Comparison of ENCODE assay signal across 1 cellular context in the genomic region with DNA sequence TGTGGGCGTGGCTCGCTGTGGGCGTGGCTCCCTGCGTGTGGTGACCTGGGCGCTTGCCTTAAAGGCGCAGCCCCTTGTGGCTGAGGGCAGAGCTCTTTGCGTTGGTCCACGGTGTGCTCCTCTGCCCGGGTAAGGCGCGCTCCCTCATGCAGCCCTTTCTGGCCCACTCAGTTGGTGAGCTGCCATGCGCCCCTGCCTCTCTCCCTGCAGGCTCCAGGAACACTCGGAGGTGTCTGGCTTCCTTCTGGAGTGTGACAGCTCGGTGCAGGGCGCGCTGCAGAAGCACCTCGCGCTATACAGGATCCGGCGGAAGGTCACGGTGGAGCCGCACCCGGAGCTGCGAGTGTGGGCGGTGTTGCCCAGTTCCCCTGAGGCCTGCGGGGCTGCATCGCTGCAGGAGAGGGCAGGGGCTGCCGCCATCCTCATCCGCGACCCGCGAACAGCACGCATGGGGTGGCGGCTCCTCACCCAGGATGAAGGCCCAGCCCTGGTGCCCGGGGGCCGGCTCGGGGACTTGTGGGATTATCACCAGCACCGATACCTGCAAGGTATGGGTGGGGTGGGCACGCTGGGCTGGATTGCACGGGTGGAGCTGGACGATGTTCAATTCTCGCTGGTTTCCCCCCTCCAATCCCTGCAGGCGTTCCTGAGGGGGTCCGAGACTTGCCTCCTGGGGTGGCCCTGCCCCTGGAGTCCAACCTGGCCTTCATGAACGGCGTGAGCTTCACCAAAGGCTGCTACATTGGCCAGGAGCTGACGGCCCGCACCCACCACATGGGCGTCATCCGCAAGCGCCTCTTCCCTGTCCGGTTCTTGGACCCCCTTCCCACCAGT.
TF ChIP-seq lines count a peak whose summit lies in the region.

No MANE protein-coding gene starts in this region.

TF ChIP-seq in K562, 482 proteins besides CTCF, POLR2A, EP300 and RAD21 (continued from another document and continues in another):
- TF ChIP-seq, protein P1, sequence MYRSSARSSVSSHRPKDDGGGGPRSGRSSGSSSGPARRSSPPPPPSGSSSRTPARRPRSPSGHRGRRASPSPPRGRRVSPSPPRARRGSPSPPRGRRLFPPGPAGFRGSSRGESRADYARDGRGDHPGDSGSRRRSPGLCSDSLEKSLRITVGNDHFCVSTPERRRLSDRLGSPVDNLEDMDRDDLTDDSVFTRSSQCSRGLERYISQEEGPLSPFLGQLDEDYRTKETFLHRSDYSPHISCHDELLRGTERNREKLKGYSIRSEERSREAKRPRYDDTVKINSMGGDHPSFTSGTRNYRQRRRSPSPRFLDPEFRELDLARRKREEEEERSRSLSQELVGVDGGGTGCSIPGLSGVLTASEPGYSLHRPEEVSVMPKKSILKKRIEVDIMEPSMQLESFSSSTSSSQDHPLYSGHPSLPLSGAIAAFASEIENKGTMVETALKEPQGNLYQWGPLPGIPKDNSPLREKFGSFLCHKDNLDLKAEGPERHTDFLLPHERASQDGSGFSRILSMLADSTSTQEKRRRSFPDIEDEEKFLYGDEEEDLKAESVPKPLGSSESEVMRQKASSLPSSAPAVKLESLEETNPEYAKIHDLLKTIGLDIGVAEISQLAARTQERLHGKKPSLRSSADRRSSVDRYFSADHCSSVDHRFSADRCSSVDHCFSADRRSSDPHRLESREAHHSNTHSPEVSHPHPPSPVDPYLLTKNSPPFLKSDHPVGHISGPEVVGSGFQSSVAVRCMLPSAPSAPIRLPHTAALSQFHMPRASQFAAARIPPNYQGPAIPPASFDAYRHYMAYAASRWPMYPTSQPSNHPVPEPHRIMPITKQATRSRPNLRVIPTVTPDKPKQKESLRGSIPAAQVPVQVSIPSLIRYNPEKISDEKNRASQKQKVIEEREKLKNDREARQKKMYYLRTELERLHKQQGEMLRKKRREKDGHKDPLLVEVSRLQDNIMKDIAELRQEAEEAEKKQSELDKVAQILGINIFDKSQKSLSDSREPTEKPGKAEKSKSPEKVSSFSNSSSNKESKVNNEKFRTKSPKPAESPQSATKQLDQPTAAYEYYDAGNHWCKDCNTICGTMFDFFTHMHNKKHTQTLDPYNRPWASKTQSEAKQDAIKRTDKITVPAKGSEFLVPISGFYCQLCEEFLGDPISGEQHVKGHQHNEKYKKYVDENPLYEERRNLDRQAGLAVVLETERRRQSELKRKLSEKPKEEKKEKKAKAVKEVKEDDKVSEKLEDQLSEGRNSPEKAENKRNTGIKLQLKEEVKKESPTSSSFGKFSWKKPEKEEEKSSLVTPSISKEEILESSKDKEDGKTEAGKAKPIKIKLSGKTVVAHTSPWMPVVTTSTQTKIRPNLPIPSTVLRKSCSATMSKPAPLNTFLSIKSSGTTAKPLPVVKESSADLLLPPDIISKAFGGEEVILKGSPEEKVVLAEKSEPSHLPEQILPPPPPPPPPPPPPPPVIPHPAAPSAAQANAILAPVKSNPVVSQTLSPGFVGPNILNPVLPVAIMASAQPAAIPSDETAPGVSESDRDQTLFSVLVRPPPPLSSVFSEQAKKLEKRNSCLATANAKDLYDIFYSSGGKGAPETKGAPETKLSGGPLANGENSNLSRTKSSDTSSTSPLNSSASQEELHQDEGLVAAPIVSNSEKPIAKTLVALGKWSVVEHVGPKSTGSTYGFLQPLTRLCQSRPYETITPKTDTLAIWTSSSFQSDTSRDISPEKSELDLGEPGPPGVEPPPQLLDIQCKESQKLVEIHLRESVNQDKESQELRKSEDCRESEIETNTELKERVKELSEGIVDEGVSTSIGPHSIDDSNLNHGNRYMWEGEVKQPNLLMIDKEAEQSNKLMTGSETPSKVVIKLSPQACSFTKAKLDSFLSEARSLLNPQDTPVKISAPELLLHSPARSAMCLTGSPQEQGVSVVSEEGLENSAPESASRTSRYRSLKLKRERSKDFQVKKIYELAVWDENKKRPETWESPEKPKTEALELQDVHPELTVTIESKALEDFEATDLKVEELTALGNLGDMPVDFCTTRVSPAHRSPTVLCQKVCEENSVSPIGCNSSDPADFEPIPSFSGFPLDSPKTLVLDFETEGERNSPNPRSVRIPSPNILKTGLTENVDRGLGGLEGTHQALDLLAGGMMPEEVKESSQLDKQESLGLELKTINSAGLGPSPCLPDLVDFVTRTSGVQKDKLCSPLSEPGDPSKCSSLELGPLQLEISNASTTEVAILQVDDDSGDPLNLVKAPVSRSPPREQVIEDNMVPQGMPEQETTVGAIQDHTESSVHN (IDR thresholded peaks at IDR 0.05; ENCODE audit: borderline replicate concordance in 1 of 2, low read depth in 1 of 2) = no peak
- TF ChIP-seq, protein P2, sequence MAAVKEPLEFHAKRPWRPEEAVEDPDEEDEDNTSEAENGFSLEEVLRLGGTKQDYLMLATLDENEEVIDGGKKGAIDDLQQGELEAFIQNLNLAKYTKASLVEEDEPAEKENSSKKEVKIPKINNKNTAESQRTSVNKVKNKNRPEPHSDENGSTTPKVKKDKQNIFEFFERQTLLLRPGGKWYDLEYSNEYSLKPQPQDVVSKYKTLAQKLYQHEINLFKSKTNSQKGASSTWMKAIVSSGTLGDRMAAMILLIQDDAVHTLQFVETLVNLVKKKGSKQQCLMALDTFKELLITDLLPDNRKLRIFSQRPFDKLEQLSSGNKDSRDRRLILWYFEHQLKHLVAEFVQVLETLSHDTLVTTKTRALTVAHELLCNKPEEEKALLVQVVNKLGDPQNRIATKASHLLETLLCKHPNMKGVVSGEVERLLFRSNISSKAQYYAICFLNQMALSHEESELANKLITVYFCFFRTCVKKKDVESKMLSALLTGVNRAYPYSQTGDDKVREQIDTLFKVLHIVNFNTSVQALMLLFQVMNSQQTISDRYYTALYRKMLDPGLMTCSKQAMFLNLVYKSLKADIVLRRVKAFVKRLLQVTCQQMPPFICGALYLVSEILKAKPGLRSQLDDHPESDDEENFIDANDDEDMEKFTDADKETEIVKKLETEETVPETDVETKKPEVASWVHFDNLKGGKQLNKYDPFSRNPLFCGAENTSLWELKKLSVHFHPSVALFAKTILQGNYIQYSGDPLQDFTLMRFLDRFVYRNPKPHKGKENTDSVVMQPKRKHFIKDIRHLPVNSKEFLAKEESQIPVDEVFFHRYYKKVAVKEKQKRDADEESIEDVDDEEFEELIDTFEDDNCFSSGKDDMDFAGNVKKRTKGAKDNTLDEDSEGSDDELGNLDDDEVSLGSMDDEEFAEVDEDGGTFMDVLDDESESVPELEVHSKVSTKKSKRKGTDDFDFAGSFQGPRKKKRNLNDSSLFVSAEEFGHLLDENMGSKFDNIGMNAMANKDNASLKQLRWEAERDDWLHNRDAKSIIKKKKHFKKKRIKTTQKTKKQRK (IDR thresholded peaks at IDR 0.05; ENCODE audit: borderline replicate concordance, low read depth, low read length) = no peak
- no peak for TF ChIP-seq MBD2 (IDR thresholded peaks at IDR 0.05; ENCODE audit: borderline replicate concordance, low read depth)
- TF ChIP-seq, protein P3, sequence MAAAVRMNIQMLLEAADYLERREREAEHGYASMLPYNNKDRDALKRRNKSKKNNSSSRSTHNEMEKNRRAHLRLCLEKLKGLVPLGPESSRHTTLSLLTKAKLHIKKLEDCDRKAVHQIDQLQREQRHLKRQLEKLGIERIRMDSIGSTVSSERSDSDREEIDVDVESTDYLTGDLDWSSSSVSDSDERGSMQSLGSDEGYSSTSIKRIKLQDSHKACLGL (CRISPR knock-in tag; IDR thresholded peaks at IDR 0.05; ENCODE audit: borderline replicate concordance, poor library complexity, severe bottlenecking) = no peak
- no peak for TF ChIP-seq HEY1 (CRISPR knock-in tag; IDR thresholded peaks at IDR 0.05; ENCODE audit: borderline replicate concordance)
- TF ChIP-seq, protein P4, sequence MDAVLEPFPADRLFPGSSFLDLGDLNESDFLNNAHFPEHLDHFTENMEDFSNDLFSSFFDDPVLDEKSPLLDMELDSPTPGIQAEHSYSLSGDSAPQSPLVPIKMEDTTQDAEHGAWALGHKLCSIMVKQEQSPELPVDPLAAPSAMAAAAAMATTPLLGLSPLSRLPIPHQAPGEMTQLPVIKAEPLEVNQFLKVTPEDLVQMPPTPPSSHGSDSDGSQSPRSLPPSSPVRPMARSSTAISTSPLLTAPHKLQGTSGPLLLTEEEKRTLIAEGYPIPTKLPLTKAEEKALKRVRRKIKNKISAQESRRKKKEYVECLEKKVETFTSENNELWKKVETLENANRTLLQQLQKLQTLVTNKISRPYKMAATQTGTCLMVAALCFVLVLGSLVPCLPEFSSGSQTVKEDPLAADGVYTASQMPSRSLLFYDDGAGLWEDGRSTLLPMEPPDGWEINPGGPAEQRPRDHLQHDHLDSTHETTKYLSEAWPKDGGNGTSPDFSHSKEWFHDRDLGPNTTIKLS (IDR thresholded peaks at IDR 0.05; ENCODE audit: borderline replicate concordance, low read depth) = no peak
- no peak for TF ChIP-seq SMARCB1 (IDR thresholded peaks at IDR 0.05; ENCODE audit: insufficient read length, low read depth)
- TF ChIP-seq SIN3B (IDR thresholded peaks at IDR 0.05; ENCODE audit: low read depth) = 0 out of 2 replicates have a peak, but pooled peaks have one; percentile 25
- no peak for TF ChIP-seq GATAD2A (IDR thresholded peaks at IDR 0.05)
- TF ChIP-seq STAG1 (CRISPR knock-in tag; IDR thresholded peaks at IDR 0.05; ENCODE audit: borderline replicate concordance) = no peak
- TF ChIP-seq FOS (IDR thresholded peaks at IDR 0.05; ENCODE audit: extremely low read depth, insufficient read length) = no peak
- TF ChIP-seq ZNF766 (CRISPR knock-in tag; conservative IDR thresholded peaks at IDR 0.05) = no peak
- no peak for TF ChIP-seq HLTF (IDR thresholded peaks at IDR 0.05)
- no peak for TF ChIP-seq RBM17 (IDR thresholded peaks at IDR 0.05; ENCODE audit: borderline replicate concordance, low read depth, low read length)
- TF ChIP-seq ZNF696 (CRISPR knock-in tag; conservative IDR thresholded peaks at IDR 0.05) = no peak
- TF ChIP-seq ZNF165 (CRISPR knock-in tag; IDR thresholded peaks at IDR 0.05; ENCODE audit: borderline replicate concordance) = no peak
- TF ChIP-seq, protein P5, sequence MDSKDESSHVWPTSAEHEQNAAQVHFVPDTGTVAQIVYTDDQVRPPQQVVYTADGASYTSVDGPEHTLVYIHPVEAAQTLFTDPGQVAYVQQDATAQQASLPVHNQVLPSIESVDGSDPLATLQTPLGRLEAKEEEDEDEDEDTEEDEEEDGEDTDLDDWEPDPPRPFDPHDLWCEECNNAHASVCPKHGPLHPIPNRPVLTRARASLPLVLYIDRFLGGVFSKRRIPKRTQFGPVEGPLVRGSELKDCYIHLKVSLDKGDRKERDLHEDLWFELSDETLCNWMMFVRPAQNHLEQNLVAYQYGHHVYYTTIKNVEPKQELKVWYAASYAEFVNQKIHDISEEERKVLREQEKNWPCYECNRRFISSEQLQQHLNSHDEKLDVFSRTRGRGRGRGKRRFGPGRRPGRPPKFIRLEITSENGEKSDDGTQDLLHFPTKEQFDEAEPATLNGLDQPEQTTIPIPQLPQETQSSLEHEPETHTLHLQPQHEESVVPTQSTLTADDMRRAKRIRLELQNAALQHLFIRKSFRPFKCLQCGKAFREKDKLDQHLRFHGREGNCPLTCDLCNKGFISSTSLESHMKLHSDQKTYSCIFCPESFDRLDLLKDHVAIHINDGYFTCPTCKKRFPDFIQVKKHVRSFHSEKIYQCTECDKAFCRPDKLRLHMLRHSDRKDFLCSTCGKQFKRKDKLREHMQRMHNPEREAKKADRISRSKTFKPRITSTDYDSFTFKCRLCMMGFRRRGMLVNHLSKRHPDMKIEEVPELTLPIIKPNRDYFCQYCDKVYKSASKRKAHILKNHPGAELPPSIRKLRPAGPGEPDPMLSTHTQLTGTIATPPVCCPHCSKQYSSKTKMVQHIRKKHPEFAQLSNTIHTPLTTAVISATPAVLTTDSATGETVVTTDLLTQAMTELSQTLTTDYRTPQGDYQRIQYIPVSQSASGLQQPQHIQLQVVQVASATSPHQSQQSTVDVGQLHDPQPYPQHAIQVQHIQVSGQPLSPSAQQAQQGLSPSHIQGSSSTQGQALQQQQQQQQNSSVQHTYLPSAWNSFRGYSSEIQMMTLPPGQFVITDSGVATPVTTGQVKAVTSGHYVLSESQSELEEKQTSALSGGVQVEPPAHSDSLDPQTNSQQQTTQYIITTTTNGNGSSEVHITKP (IDR thresholded peaks at IDR 0.05; ENCODE audit: partially characterized antibody) = no peak
- no peak for TF ChIP-seq ZNF431 (CRISPR knock-in tag; IDR thresholded peaks at IDR 0.05)
- no peak for TF ChIP-seq ZNF121 (CRISPR knock-in tag; conservative IDR thresholded peaks at IDR 0.05)
- no peak for TF ChIP-seq BRF1 (IDR thresholded peaks at IDR 0.05; ENCODE audit: borderline replicate concordance, extremely low read depth, insufficient read length)
- TF ChIP-seq, protein P6, sequence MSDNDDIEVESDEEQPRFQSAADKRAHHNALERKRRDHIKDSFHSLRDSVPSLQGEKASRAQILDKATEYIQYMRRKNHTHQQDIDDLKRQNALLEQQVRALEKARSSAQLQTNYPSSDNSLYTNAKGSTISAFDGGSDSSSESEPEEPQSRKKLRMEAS (CRISPR knock-in tag; IDR thresholded peaks at IDR 0.05) = peak; percentile 71; the same call in 1 of the 2 replicates
- TF ChIP-seq NR4A1 (CRISPR knock-in tag; IDR thresholded peaks at IDR 0.05) = no peak
- TF ChIP-seq NR4A1 (tag; IDR thresholded peaks at IDR 0.05) = no peak
- no peak for TF ChIP-seq ZNF589 (CRISPR knock-in tag; IDR thresholded peaks at IDR 0.05; ENCODE audit: low read depth)
- TF ChIP-seq PHF8 (IDR thresholded peaks at IDR 0.05; ENCODE audit: borderline replicate concordance, low read length) = peak; percentile 67; the same call in 1 of the 2 replicates
- TF ChIP-seq, protein P7, sequence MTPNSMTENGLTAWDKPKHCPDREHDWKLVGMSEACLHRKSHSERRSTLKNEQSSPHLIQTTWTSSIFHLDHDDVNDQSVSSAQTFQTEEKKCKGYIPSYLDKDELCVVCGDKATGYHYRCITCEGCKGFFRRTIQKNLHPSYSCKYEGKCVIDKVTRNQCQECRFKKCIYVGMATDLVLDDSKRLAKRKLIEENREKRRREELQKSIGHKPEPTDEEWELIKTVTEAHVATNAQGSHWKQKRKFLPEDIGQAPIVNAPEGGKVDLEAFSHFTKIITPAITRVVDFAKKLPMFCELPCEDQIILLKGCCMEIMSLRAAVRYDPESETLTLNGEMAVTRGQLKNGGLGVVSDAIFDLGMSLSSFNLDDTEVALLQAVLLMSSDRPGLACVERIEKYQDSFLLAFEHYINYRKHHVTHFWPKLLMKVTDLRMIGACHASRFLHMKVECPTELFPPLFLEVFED (CRISPR knock-in tag; conservative IDR thresholded peaks at IDR 0.05) = no peak
- TF ChIP-seq U2AF2 (optimal IDR thresholded peaks at IDR 0.05; ENCODE audit: low read depth, low read length) = no peak
- TF ChIP-seq SMAD4 (CRISPR knock-in tag; conservative IDR thresholded peaks at IDR 0.05) = no peak
- TF ChIP-seq, protein P8, sequence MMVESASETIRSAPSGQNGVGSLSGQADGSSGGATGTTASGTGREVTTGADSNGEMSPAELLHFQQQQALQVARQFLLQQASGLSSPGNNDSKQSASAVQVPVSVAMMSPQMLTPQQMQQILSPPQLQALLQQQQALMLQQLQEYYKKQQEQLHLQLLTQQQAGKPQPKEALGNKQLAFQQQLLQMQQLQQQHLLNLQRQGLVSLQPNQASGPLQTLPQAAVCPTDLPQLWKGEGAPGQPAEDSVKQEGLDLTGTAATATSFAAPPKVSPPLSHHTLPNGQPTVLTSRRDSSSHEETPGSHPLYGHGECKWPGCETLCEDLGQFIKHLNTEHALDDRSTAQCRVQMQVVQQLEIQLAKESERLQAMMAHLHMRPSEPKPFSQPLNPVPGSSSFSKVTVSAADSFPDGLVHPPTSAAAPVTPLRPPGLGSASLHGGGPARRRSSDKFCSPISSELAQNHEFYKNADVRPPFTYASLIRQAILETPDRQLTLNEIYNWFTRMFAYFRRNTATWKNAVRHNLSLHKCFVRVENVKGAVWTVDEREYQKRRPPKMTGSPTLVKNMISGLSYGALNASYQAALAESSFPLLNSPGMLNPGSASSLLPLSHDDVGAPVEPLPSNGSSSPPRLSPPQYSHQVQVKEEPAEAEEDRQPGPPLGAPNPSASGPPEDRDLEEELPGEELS (CRISPR knock-in tag; IDR thresholded peaks at IDR 0.05; ENCODE audit: borderline replicate concordance) = no peak
- TF ChIP-seq ZNF75A (CRISPR knock-in tag; IDR thresholded peaks at IDR 0.05) = no peak
- no peak for TF ChIP-seq ETS2 (tag; IDR thresholded peaks at IDR 0.05; ENCODE audit: borderline replicate concordance, poor library complexity, severe bottlenecking)
- TF ChIP-seq ZKSCAN3 (CRISPR knock-in tag; IDR thresholded peaks at IDR 0.05) = no peak
- TF ChIP-seq GATA2 (CRISPR knock-in tag; IDR thresholded peaks at IDR 0.05) = no peak
